ENCODE assay signal across 1 cellular context in genomic region chr11:64884019-64884418, GRCh38.
TF ChIP-seq lines count a peak whose summit lies in the region.

No MANE protein-coding gene starts in this region.

TF ChIP-seq in A549, 52 proteins besides CTCF, POLR2A, EP300 and RAD21:
- no peak for TF ChIP-seq RFX5 (IDR thresholded peaks at IDR 0.05)
- TF ChIP-seq MAZ (IDR thresholded peaks at IDR 0.05; ENCODE audit: borderline replicate concordance, low read depth, low read length) = no peak
- TF ChIP-seq MAX (IDR thresholded peaks at IDR 0.05) = no peak
- no peak for TF ChIP-seq USF2 (IDR thresholded peaks at IDR 0.05)
